In the genomic region with DNA sequence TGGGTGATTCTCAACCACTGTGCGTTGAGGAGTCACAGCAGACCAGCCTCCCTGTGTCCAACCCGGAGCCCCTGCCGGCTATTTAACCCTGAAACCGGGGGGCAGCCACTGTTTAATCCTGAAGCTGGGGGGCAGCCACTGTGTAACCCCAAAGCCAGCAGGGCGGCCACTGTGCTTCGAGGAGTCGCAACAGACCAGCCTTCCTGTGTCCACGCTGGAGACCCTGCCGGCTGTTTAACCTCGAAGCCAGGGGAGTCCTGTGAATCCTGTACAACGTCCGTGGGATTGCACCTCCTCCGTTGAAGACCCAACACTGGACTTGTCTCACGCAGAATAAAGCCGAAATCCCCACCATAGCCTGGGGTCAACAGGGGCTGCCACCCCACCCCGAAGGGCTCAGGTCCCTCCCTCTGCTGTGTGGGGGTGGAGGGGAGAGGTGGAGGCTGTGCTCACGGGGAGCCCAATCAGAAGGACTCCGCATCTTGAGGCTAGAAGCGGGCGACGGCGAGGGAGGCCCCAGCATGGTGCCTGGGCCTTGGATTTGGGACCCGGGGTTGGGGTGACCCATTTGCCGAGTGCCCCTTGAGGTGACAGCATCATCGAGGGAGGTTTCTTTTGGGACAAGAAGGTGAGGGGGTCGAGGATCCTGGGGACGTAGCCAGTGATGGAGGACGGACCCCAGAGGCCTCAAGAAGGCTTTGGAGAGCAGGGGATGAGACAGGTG, we compare ENCODE assay signal across 17 cellular contexts.
DNase-seq lines count a peak whose midpoint lies in the region; ATAC-seq and TF ChIP-seq lines count a peak whose summit lies in the region.
"Had no signal": no experiment of that assay in that cellular context is flagged by ENCODE, and none has a peak within 500 bp of the region (broad histone marks: within the 10 kb centered on the region; RNA-seq: fewer than 3 reads in every experiment).

No MANE protein-coding gene starts in this region.

- H3K4me3 Mint-ChIP-seq in activated naive CD4-positive, alpha-beta T cell treated with anti-CD3 and anti-CD28 coated beads, Interleukin-2, amount 10 ng/mL, durations not matched to agents 7 days and 5 days = no peak overlapping the region
- H3K4me3 Mint-ChIP-seq in H9 = no peak overlapping the region
- H3K4me3 Mint-ChIP-seq: CD8-positive, alpha-beta T cell; HFFc6 had no signal

- H3K36me3 ChIP-seq in lower lobe of right lung = no peaks in the 10 kb centered on the region
- H3K36me3 ChIP-seq in aorta (ENCODE audit: control insufficient read depth in 1 of 2, insufficient read depth in 2 of 2, low read length in 1 of 2) = no peaks in the 10 kb centered on the region
- H3K36me3 ChIP-seq: BLaER1 had no signal

- no peak overlapping the region for H4K8ac ChIP-seq in H9 (replicated peaks; ENCODE audit: insufficient read length, low read depth, low read length)

- no CpG with 5 or more reads among the region's 28 CpGs for whole genome bisulfite sequencing in H9 (ENCODE audit: extremely low coverage, insufficient read length, low lambda C conversion rate)
- WGBS in aorta, 2 donors = 86% methylated on average over 23 to 28 of the region's 28 CpGs

- H3K27me3 Mint-ChIP-seq in activated naive CD4-positive, alpha-beta T cell treated with anti-CD3 and anti-CD28 coated beads, Interleukin-2, amount 10 ng/mL, durations not matched to agents 7 days and 5 days = peaks cover 6% of the 10 kb centered on the region
- peaks cover 2% of the 10 kb centered on the region for H3K27me3 Mint-ChIP-seq in H9 (ENCODE audit: low read depth)

- no peaks in the 10 kb centered on the region for H3K79me1 ChIP-seq in H9 (ENCODE audit: insufficient read depth, low read depth, low read length, poor library complexity, severe bottlenecking)

- H3K4me3 ChIP-seq in lower lobe of right lung (no peak overlapping the region), aorta (ENCODE audit: low read length in 2 of 2) (no peak overlapping the region)
- H3K4me3 ChIP-seq: BLaER1, GM12878 had no signal

- intact Hi-C loops in lower lobe of right lung (cut with DNase I) (no loop called here), aorta (cut with DNase I) (no loop called here)

- H3K4ac ChIP-seq in H9 (ENCODE audit: low read depth, low read length) = no peak overlapping the region

- H3K27me3 ChIP-seq in H9 (ENCODE audit: insufficient read depth, low read length) = no peaks in the 10 kb centered on the region
- peaks cover 53% of the 10 kb centered on the region for H3K27me3 ChIP-seq in lower lobe of right lung (ENCODE audit: low read depth)
- H3K27me3 ChIP-seq in aorta (ENCODE audit: control insufficient read depth in 1 of 2, insufficient read depth in 2 of 2, low read length in 1 of 2) = peaks cover 0 to 2% of the 10 kb centered on the region in 2 donors
- H3K27me3 ChIP-seq: BLaER1 had no signal

- no peaks in the 10 kb centered on the region for H3K4me1 Mint-ChIP-seq in activated naive CD4-positive, alpha-beta T cell treated with anti-CD3 and anti-CD28 coated beads, Interleukin-2, amount 10 ng/mL, durations not matched to agents 7 days and 5 days
- H3K4me1 Mint-ChIP-seq in H9 = peaks cover 18 to 29% of the 10 kb centered on the region in 2 experiments

- no peaks in the 10 kb centered on the region for H4K20me1 ChIP-seq in H9 (ENCODE audit: control insufficient read depth, insufficient read depth, insufficient read length)
- H4K20me1 ChIP-seq: BLaER1 had no signal

- no peak overlapping the region for H2BK20ac ChIP-seq in H9 (ENCODE audit: low read depth, low read length, poor library complexity, severe bottlenecking)

- no peak overlapping the region for H3K23ac ChIP-seq in H9 (ENCODE audit: insufficient read length, low read depth, low read length)

- no peak overlapping the region for H3K18ac ChIP-seq in H9 (ENCODE audit: insufficient read length, low read depth, low read length)

- 0 out of 2 replicates have a peak overlapping the region, but pooled peaks have one; percentile 15 for H3K14ac ChIP-seq in H9 (ENCODE audit: insufficient read depth, low read length)

- H3K4me2 ChIP-seq in H9 (ENCODE audit: insufficient read depth, insufficient read length, low read length) = no peak overlapping the region

- ATAC-seq in lower lobe of right lung = no peak
- ATAC-seq in aorta (ENCODE audit: low FRiP score) = no peak
- ATAC-seq in HG03280 (IDR thresholded peaks at IDR 0.05; ENCODE audit: unreplicated experiment) = no peak
- ATAC-seq in HG03159 (IDR thresholded peaks at IDR 0.05; ENCODE audit: unreplicated experiment) = no peak
- ATAC-seq: CD8-positive, alpha-beta T cell; GM12878; HCT116 had no signal

- H3K9me3 Mint-ChIP-seq in activated naive CD4-positive, alpha-beta T cell treated with anti-CD3 and anti-CD28 coated beads, Interleukin-2, amount 10 ng/mL, durations not matched to agents 7 days and 5 days = no peaks in the 10 kb centered on the region
- no peaks in the 10 kb centered on the region for H3K9me3 Mint-ChIP-seq in H9
- H3K9me3 Mint-ChIP-seq: CD8-positive, alpha-beta T cell; HFFc6 had no signal

- no peak overlapping the region for H3K27ac ChIP-seq in H9 (ENCODE audit: insufficient read length, low read depth, low read length)
- H3K27ac ChIP-seq in lower lobe of right lung = no peak overlapping the region
- H3K27ac ChIP-seq in aorta (ENCODE audit: low read depth in 1 of 2, low read length in 2 of 2) = no peak overlapping the region
- H3K27ac ChIP-seq: 22Rv1, BLaER1 had no signal

- no peak overlapping the region for H2BK5ac ChIP-seq in H9 (ENCODE audit: insufficient read length, low read length)

- H3K9ac ChIP-seq in H9 (ENCODE audit: extremely low read depth, insufficient read length, low read length) = no peak overlapping the region
- H3K9ac ChIP-seq: BLaER1 had no signal

- H2AFZ ChIP-seq in H9 (ENCODE audit: low read length) = no peak overlapping the region

- no peak overlapping the region for H3K56ac ChIP-seq in H9 (ENCODE audit: insufficient read length, low read depth, low read length)

- no peak overlapping the region for H2BK15ac ChIP-seq in H9 (ENCODE audit: low read depth, low read length)

- no peak overlapping the region for H3T11ph ChIP-seq in H9 (ENCODE audit: low read length)

- no peaks in the 10 kb centered on the region for H3K36me3 Mint-ChIP-seq in activated naive CD4-positive, alpha-beta T cell treated with anti-CD3 and anti-CD28 coated beads, Interleukin-2, amount 10 ng/mL, durations not matched to agents 7 days and 5 days
- no peaks in the 10 kb centered on the region; a peak in 1 of 7 replicates for H3K36me3 Mint-ChIP-seq in H9 (ENCODE audit: insufficient read depth in 1 of 3, low read depth in 3 of 3)
- H3K36me3 Mint-ChIP-seq: CD8-positive, alpha-beta T cell had no signal

- H2BK120ac ChIP-seq in H9 (ENCODE audit: low read depth, low read length, poor library complexity, severe bottlenecking) = no peak overlapping the region

- no peak overlapping the region for H2AK5ac ChIP-seq in H9 (ENCODE audit: insufficient read length, low read length)

- no peaks in the 10 kb centered on the region for H3K79me2 ChIP-seq in H9 (ENCODE audit: insufficient read depth, low read length)

- CTCF ChIA-PET in activated naive CD4-positive, alpha-beta T cell treated with anti-CD3 and anti-CD28 coated beads, Interleukin-2, amount 10 ng/mL, durations not matched to agents 7 days and 5 days (lab: Charles Lee) = no interaction called here

- H3K9me3 ChIP-seq in H9 (ENCODE audit: control insufficient read depth, low read depth, low read length) = no peaks in the 10 kb centered on the region
- no peaks in the 10 kb centered on the region for H3K9me3 ChIP-seq in lower lobe of right lung
- H3K9me3 ChIP-seq in aorta (ENCODE audit: control insufficient read depth, low read length) = no peaks in the 10 kb centered on the region
- H3K9me3 ChIP-seq: BLaER1 had no signal

- no peak overlapping the region for H3K27ac Mint-ChIP-seq in activated naive CD4-positive, alpha-beta T cell treated with anti-CD3 and anti-CD28 coated beads, Interleukin-2, amount 10 ng/mL, durations not matched to agents 7 days and 5 days
- no peak overlapping the region; a peak in 1 of 7 replicates for H3K27ac Mint-ChIP-seq in H9
- H3K27ac Mint-ChIP-seq: CD8-positive, alpha-beta T cell; HFFc6 had no signal

- TF ChIP-seq CTCF in H9 (conservative IDR thresholded peaks at IDR 0.05) (no peak), lower lobe of right lung (IDR thresholded peaks at IDR 0.05) (no peak)

- DNase-seq in activated naive CD4-positive, alpha-beta T cell treated with anti-CD3 and anti-CD28 coated beads, Interleukin-2, amount 50 U/mL, for 16 hours = peak; percentile 8
- DNase-seq in activated naive CD4-positive, alpha-beta T cell treated with anti-CD3 and anti-CD28 coated beads, Interleukin-2, amount 10 ng/mL, durations not matched to agents 7 days and 5 days = no peak
- DNase-seq in H9 (no peak), lower lobe of right lung (peak; percentile 24), aorta (peak; percentile 31 to 34)
- DNase-seq: Calu3; CD8-positive, alpha-beta T cell; DMS53; DND-41; EL; HFFc6 had no signal

- no peak overlapping the region for H4K5ac ChIP-seq in H9 (ENCODE audit: insufficient read length, low read depth, low read length)

- H3K23me2 ChIP-seq in H9 (ENCODE audit: insufficient read length, low read depth, low read length, poor library complexity, severe bottlenecking) = no peaks in the 10 kb centered on the region

- peak overlapping the region; percentile 17 for H2BK12ac ChIP-seq in H9 (ENCODE audit: insufficient read length, low read depth, low read length)

- peaks cover 9% of the 10 kb centered on the region; the same call in 1 of the 2 replicates for H3K4me1 ChIP-seq in H9 (ENCODE audit: insufficient read depth, low read length)
- H3K4me1 ChIP-seq in lower lobe of right lung = no peaks in the 10 kb centered on the region
- H3K4me1 ChIP-seq in aorta (ENCODE audit: control insufficient read depth in 1 of 2, insufficient read depth in 2 of 2, low read length in 2 of 2) = no peaks in the 10 kb centered on the region

- H4K91ac ChIP-seq in H9 (ENCODE audit: insufficient read length, low read depth, low read length) = no peak overlapping the region

Comparison
In these comparisons a context has a peak if more than half of its experiments do, and no peak if none do; other contexts are left out.
1. DNase-seq: peak in activated naive CD4-positive, alpha-beta T cell treated with anti-CD3 and anti-CD28 coated beads, Interleukin-2, amount 50 U/mL, for 16 hours (single experiment), lower lobe of right lung (single experiment) and aorta (2 of 2); none in activated naive CD4-positive, alpha-beta T cell treated with anti-CD3 and anti-CD28 coated beads, Interleukin-2, amount 10 ng/mL, durations not matched to agents 7 days and 5 days (single experiment) and H9 (single experiment).